In genomic region chr7:70028620-70029019, GRCh38 we compare ENCODE assay signal across 21 cellular contexts.
DNase-seq lines count a peak whose midpoint lies in the region; ATAC-seq and TF ChIP-seq lines count a peak whose summit lies in the region.
"Had no signal": no experiment of that assay in that cellular context is flagged by ENCODE, and none has a peak within 500 bp of the region (broad histone marks: within the 10 kb centered on the region; RNA-seq: fewer than 3 reads in every experiment).

No MANE protein-coding gene starts in this region.

- peak overlapping the region; percentile 76 for H3K4me2 ChIP-seq in DOHH2 (ENCODE audit: low read length)
- H3K4me2 ChIP-seq in OCI-LY7 (ENCODE audit: low read length), result peak overlapping the region; percentile 64
- H3K4me2 ChIP-seq: BLaER1 had no signal

- H3K36me3 Mint-ChIP-seq in activated naive CD8-positive, alpha-beta T cell treated with anti-CD3 and anti-CD28 coated beads for 36 hours, result no peaks in the 10 kb centered on the region
- no peaks in the 10 kb centered on the region for H3K36me3 Mint-ChIP-seq in activated CD4-positive, alpha-beta memory T cell treated with anti-CD3 and anti-CD28 coated beads, Interleukin-2, amount 10 ng/mL, durations not matched to agents 7 days and 5 days (ENCODE audit: low read depth)
- H3K36me3 Mint-ChIP-seq: CD14-positive monocyte; CD8-positive, alpha-beta T cell had no signal

- H2AFZ ChIP-seq in OCI-LY7 (ENCODE audit: low read length), result no peak overlapping the region

- H3K27ac ChIP-seq in DOHH2 (ENCODE audit: low read depth, low read length), result peak overlapping the region; percentile 86
- peak overlapping the region; percentile 64 for H3K27ac ChIP-seq in OCI-LY7 (ENCODE audit: low read depth, low read length, poor library complexity, severe bottlenecking)
- no peak overlapping the region for H3K27ac ChIP-seq in left lung
- H3K27ac ChIP-seq: BLaER1 had no signal

- no peaks in the 10 kb centered on the region for H3K9me2 ChIP-seq in DOHH2 (replicated peaks; ENCODE audit: control insufficient read depth, low read length)
- H3K9me2 ChIP-seq in OCI-LY7 (ENCODE audit: insufficient read depth, low read length), result no peaks in the 10 kb centered on the region

- intact Hi-C loops in OCI-LY7 (cut with micrococcal nuclease; ENCODE audit: unreplicated experiment) (loop anchor here (2.0 to 5.0 kb wide), 2 partner anchors 76 to 136 kb away; no protein-coding TSS in a partner anchor), left lung (cut with DNase I) (no loop called here)

- H3K79me2 ChIP-seq in DOHH2 (ENCODE audit: control insufficient read depth, low read length) (peaks cover 65% of the 10 kb centered on the region), OCI-LY7 (ENCODE audit: insufficient read depth, low read depth, low read length) (peaks cover 12% of the 10 kb centered on the region; the same call in 1 of the 2 replicates)

- peaks cover 25% of the 10 kb centered on the region for H3K9me3 ChIP-seq in DOHH2 (ENCODE audit: control insufficient read depth, insufficient read depth, low read length)
- peaks cover 22% of the 10 kb centered on the region; the same call in 1 of the 2 replicates for H3K9me3 ChIP-seq in OCI-LY7 (ENCODE audit: low read length)
- no peaks in the 10 kb centered on the region for H3K9me3 ChIP-seq in left lung
- H3K9me3 ChIP-seq: BE2C, Caco-2 had no signal

- H3K9me3 Mint-ChIP-seq in activated naive CD8-positive, alpha-beta T cell treated with anti-CD3 and anti-CD28 coated beads for 36 hours, result no peaks in the 10 kb centered on the region
- H3K9me3 Mint-ChIP-seq in activated CD4-positive, alpha-beta memory T cell treated with anti-CD3 and anti-CD28 coated beads, Interleukin-2, amount 10 ng/mL, durations not matched to agents 7 days and 5 days, result no peaks in the 10 kb centered on the region
- H3K9me3 Mint-ChIP-seq: CD4-positive, alpha-beta T cell; CD8-positive, alpha-beta T cell had no signal

- H3K36me3 ChIP-seq in DOHH2 (ENCODE audit: control insufficient read depth, low read length) (peaks cover 12% of the 10 kb centered on the region; the same call in 1 of the 2 replicates), OCI-LY7 (ENCODE audit: insufficient read depth, low read length) (no peaks in the 10 kb centered on the region; the same call in 1 of the 2 replicates), left lung (no peaks in the 10 kb centered on the region)
- H3K36me3 ChIP-seq: BE2C, BLaER1 had no signal

- H3K27me3 ChIP-seq in DOHH2 (ENCODE audit: control insufficient read depth, low read length) (no peaks in the 10 kb centered on the region), left lung (no peaks in the 10 kb centered on the region)
- H3K27me3 ChIP-seq: BE2C, BLaER1 had no signal

- ATAC-seq in left lung, result peak; percentile 83
- ATAC-seq: CD8-positive, alpha-beta T cell had no signal

- BruUV-seq in OCI-LY7 (replicated peaks; lab: Mats Ljungman, UMichigan), result no TSS peak

- no peaks in the 10 kb centered on the region for H3K4me1 Mint-ChIP-seq in activated naive CD8-positive, alpha-beta T cell treated with anti-CD3 and anti-CD28 coated beads for 36 hours
- no peaks in the 10 kb centered on the region for H3K4me1 Mint-ChIP-seq in activated CD4-positive, alpha-beta memory T cell treated with anti-CD3 and anti-CD28 coated beads, Interleukin-2, amount 10 ng/mL, durations not matched to agents 7 days and 5 days
- H3K4me1 Mint-ChIP-seq: CD14-positive monocyte had no signal

- H3K27ac Mint-ChIP-seq in activated naive CD8-positive, alpha-beta T cell treated with anti-CD3 and anti-CD28 coated beads for 36 hours, result no peak overlapping the region
- no peak overlapping the region for H3K27ac Mint-ChIP-seq in activated CD4-positive, alpha-beta memory T cell treated with anti-CD3 and anti-CD28 coated beads, Interleukin-2, amount 10 ng/mL, durations not matched to agents 7 days and 5 days
- H3K27ac Mint-ChIP-seq: CD4-positive, alpha-beta T cell; CD8-positive, alpha-beta T cell had no signal

- peak overlapping the region; percentile 62 for H3K4me3 ChIP-seq in DOHH2 (ENCODE audit: low read length)
- H3K4me3 ChIP-seq in OCI-LY7 (ENCODE audit: low read depth, low read length, poor library complexity, severe bottlenecking), result peak overlapping the region; percentile 27
- no peak overlapping the region for H3K4me3 ChIP-seq in left lung
- H3K4me3 ChIP-seq: BLaER1 had no signal

- peaks cover 32% of the 10 kb centered on the region for H3F3A ChIP-seq in DOHH2 (ENCODE audit: control insufficient read depth, insufficient read depth)

- DNase-seq in NAMALWA (ENCODE audit: low spot score) (peak; percentile 31), OCI-LY7 (ENCODE audit: low spot score) (peak; percentile 35), left lung (no peak), CD1c-positive myeloid dendritic cell (ENCODE audit: extremely low spot score) (no peak), NCI-H2029 treated with DMSO at 0.1 percent for 48 hours (lab: John Stamatoyannopoulos, UW) (no peak)
- no peak for DNase-seq in activated naive CD8-positive, alpha-beta T cell treated with anti-CD3 and anti-CD28 coated beads for 36 hours
- no peak for DNase-seq in activated CD4-positive, alpha-beta memory T cell treated with anti-CD3 and anti-CD28 coated beads, Interleukin-2, amount 10 ng/mL, durations not matched to agents 7 days and 5 days
- DNase-seq: 8988T; ACHN; BE2C; C1 segment of cervical spinal cord; Caco-2; Calu3; CD4-positive, alpha-beta T cell; CD8-positive, alpha-beta T cell; DMS79 treated with DMSO at 0.1 percent for 48 hours; EL; GDM1 had no signal

- POLR2A ChIA-PET in OCI-LY7 (lab: Charles Lee), result interaction anchor here (0.6 to 1.6 kb wide), 5 partner anchors 14 to 764 kb away, joined by 3 to 4 read pairs (median 3); no protein-coding TSS in a partner anchor
- POLR2A ChIA-PET in activated CD4-positive, alpha-beta memory T cell treated with anti-CD3 and anti-CD28 coated beads, Interleukin-2, amount 10 ng/mL, durations not matched to agents 7 days and 5 days (lab: Charles Lee), result no interaction called here

- TF ChIP-seq CTCF in DOHH2 (IDR thresholded peaks at IDR 0.05; ENCODE audit: low read depth, low read length, poor library complexity, severe bottlenecking) (peak; percentile 28), OCI-LY7 (conservative IDR thresholded peaks at IDR 0.05; ENCODE audit: low read length) (no peak), left lung (IDR thresholded peaks at IDR 0.05) (no peak)

- CTCF ChIA-PET in OCI-LY7 (lab: Charles Lee; ENCODE audit: unreplicated experiment), result interaction anchor here (0.7 kb wide), 1 partner anchor 427 kb away, joined by 3 read pairs; no protein-coding TSS in a partner anchor
- CTCF ChIA-PET in activated CD4-positive, alpha-beta memory T cell treated with anti-CD3 and anti-CD28 coated beads, Interleukin-2, amount 10 ng/mL, durations not matched to agents 7 days and 5 days (lab: Charles Lee), result no interaction called here

- no peaks in the 10 kb centered on the region for H3K27me3 Mint-ChIP-seq in activated naive CD8-positive, alpha-beta T cell treated with anti-CD3 and anti-CD28 coated beads for 36 hours
- H3K27me3 Mint-ChIP-seq in activated CD4-positive, alpha-beta memory T cell treated with anti-CD3 and anti-CD28 coated beads, Interleukin-2, amount 10 ng/mL, durations not matched to agents 7 days and 5 days, result no peaks in the 10 kb centered on the region
- H3K27me3 Mint-ChIP-seq: CD4-positive, alpha-beta T cell had no signal

- H3K4me1 ChIP-seq in DOHH2 (ENCODE audit: control insufficient read depth, low read length) (peaks cover 99% of the 10 kb centered on the region), OCI-LY7 (ENCODE audit: insufficient read depth, low read length, poor library complexity, severe bottlenecking) (peaks cover 56% of the 10 kb centered on the region), left lung (no peaks in the 10 kb centered on the region)
- H3K4me1 ChIP-seq: Caco-2 had no signal

- H3K4me3 Mint-ChIP-seq in activated naive CD8-positive, alpha-beta T cell treated with anti-CD3 and anti-CD28 coated beads for 36 hours, result no peak overlapping the region
- H3K4me3 Mint-ChIP-seq in activated CD4-positive, alpha-beta memory T cell treated with anti-CD3 and anti-CD28 coated beads, Interleukin-2, amount 10 ng/mL, durations not matched to agents 7 days and 5 days, result no peak overlapping the region
- H3K4me3 Mint-ChIP-seq: CD14-positive monocyte; CD4-positive, alpha-beta T cell; CD8-positive, alpha-beta T cell had no signal

- H4K20me1 ChIP-seq in DOHH2 (ENCODE audit: control insufficient read depth, insufficient read depth, low read depth, low read length) (no peaks in the 10 kb centered on the region), OCI-LY7 (ENCODE audit: insufficient read depth, low read length) (0 out of 2 replicates have a peak, but pooled peaks cover 4% of the 10 kb centered on the region)

Comparison
In these comparisons a context has a peak if more than half of its experiments do, and no peak if none do; other contexts are left out.
1. H3K27ac ChIP-seq: peak in DOHH2 (single experiment) and OCI-LY7 (single experiment); none in left lung (0 of 2).
2. H3K4me3 ChIP-seq: peak in DOHH2 (single experiment) and OCI-LY7 (single experiment); none in left lung (0 of 2).
3. DNase-seq: peak in NAMALWA (single experiment) and OCI-LY7 (single experiment); none in left lung (0 of 2), activated naive CD8-positive, alpha-beta T cell treated with anti-CD3 and anti-CD28 coated beads for 36 hours (single experiment), CD1c-positive myeloid dendritic cell (single experiment), activated CD4-positive, alpha-beta memory T cell treated with anti-CD3 and anti-CD28 coated beads, Interleukin-2, amount 10 ng/mL, durations not matched to agents 7 days and 5 days (single experiment) and NCI-H2029 treated with DMSO at 0.1 percent for 48 hours (single experiment).